8 cellular contexts compared by ENCODE assay signal in genomic region chr19:11382898-11383705, GRCh38. TPM values are rescaled to one million over a fixed set of nuclear protein-coding genes. Genes with fewer than 3 reads are reported as not detected.
A peak's percentile ranks its signal among the peaks of the same experiment; 100 is the strongest.
DNase-seq lines count a peak whose midpoint lies in the region; ATAC-seq and TF ChIP-seq lines count a peak whose summit lies in the region.

No MANE protein-coding gene starts in this region.

- peaks cover 0 to 5% (median 1%) of the 10 kb centered on the region in 9 donors for H3K36me3 ChIP-seq in heart left ventricle

- no peaks in the 10 kb centered on the region for H3K9me3 Mint-ChIP-seq in activated T-helper 1 cell treated with anti-CD3 and anti-CD28 coated beads, Interleukin-12 subunit alpha, Interleukin-12 subunit beta, Interleukin-2, Interleukin-4 antibody, amounts not matched to agents 30 ng/mL and 10 ng/mL and 1 ng/mL, durations not matched to agents 14 hours and 24 hours and 36 hours

- TF ChIP-seq POLR2A in heart left ventricle (IDR thresholded peaks at IDR 0.05) = no peak

- H3K27ac ChIP-seq in heart left ventricle = peak overlapping the region in 2 of 12 donors; percentile 64 to 73

- peaks cover 6% of the 10 kb centered on the region for H3K36me3 Mint-ChIP-seq in activated T-helper 1 cell treated with anti-CD3 and anti-CD28 coated beads, Interleukin-12 subunit alpha, Interleukin-12 subunit beta, Interleukin-2, Interleukin-4 antibody, amounts not matched to agents 30 ng/mL and 10 ng/mL and 1 ng/mL, durations not matched to agents 14 hours and 24 hours and 36 hours (ENCODE audit: low read depth)

- TF ChIP-seq CTCF in heart left ventricle (IDR thresholded peaks at IDR 0.05) = peak; percentile 36 to 72 (median 58)

- H3K4me1 Mint-ChIP-seq in activated T-helper 1 cell treated with anti-CD3 and anti-CD28 coated beads, Interleukin-12 subunit alpha, Interleukin-12 subunit beta, Interleukin-2, Interleukin-4 antibody, amounts not matched to agents 30 ng/mL and 10 ng/mL and 1 ng/mL, durations not matched to agents 14 hours and 24 hours and 36 hours (ENCODE audit: low read depth) = peaks cover 19% of the 10 kb centered on the region

- peaks cover 0 to 61% (median 29%) of the 10 kb centered on the region in 12 donors for H3K4me1 ChIP-seq in heart left ventricle

- 1 to 4% (median 3%) methylated on average over 29 to 65 of the region's 65 CpGs for WGBS in heart left ventricle, 4 donors

- peaks cover 22% of the 10 kb centered on the region for H3K27me3 Mint-ChIP-seq in activated T-helper 1 cell treated with anti-CD3 and anti-CD28 coated beads, Interleukin-12 subunit alpha, Interleukin-12 subunit beta, Interleukin-2, Interleukin-4 antibody, amounts not matched to agents 30 ng/mL and 10 ng/mL and 1 ng/mL, durations not matched to agents 14 hours and 24 hours and 36 hours (ENCODE audit: insufficient read depth)

- peak overlapping the region; percentile 74 for H3K27ac Mint-ChIP-seq in activated T-helper 1 cell treated with anti-CD3 and anti-CD28 coated beads, Interleukin-12 subunit alpha, Interleukin-12 subunit beta, Interleukin-2, Interleukin-4 antibody, amounts not matched to agents 30 ng/mL and 10 ng/mL and 1 ng/mL, durations not matched to agents 14 hours and 24 hours and 36 hours

- DNase-seq in stimulated activated naive CD4-positive, alpha-beta T cell (lab: John Stamatoyannopoulos, UW) = peak in 4 of 6 experiments; percentile 14 to 32 (median 27)
- no peak for DNase-seq in stimulated activated naive CD4-positive, alpha-beta T cell treated with Interleukin-2 at 50 U/mL for 16 hours (lab: John Stamatoyannopoulos, UW)
- peak; percentile 10 for DNase-seq in NCI-H82 treated with DMSO at 0.1 percent for 48 hours (lab: John Stamatoyannopoulos, UW; ENCODE audit: unreplicated experiment)
- DNase-seq in activated T-helper 1 cell treated with anti-CD3 and anti-CD28 coated beads, Interleukin-12 subunit alpha, Interleukin-12 subunit beta, Interleukin-2, Interleukin-4 antibody, amounts not matched to agents 30 ng/mL and 10 ng/mL and 1 ng/mL, durations not matched to agents 14 hours and 24 hours and 36 hours (ENCODE audit: low spot score) = no peak
- peak; percentile 30 to 83 (median 59) for DNase-seq in heart left ventricle
- peak; percentile 48 for DNase-seq in retina
- DNase-seq in effector CD4-positive, alpha-beta T cell = no peak

- H3K4me3 Mint-ChIP-seq in activated T-helper 1 cell treated with anti-CD3 and anti-CD28 coated beads, Interleukin-12 subunit alpha, Interleukin-12 subunit beta, Interleukin-2, Interleukin-4 antibody, amounts not matched to agents 30 ng/mL and 10 ng/mL and 1 ng/mL, durations not matched to agents 14 hours and 24 hours and 36 hours = peak overlapping the region; percentile 80

- H3K27me3 ChIP-seq in heart left ventricle = peaks cover 0 to 16% (median 3%) of the 10 kb centered on the region in 9 donors

- intact Hi-C loops in activated T-helper 1 cell treated with anti-CD3 and anti-CD28 coated beads, Interleukin-12 subunit alpha, Interleukin-12 subunit beta, Interleukin-2, Interleukin-4 antibody, amounts not matched to agents 30 ng/mL and 10 ng/mL and 1 ng/mL, durations not matched to agents 14 hours and 24 hours and 36 hours (cut with micrococcal nuclease) = loop anchor here (2.0 kb wide), 1 partner anchor 186 kb away; the partner anchor contains the start of gene KANK2
- intact Hi-C loops in heart left ventricle (cut with DNase I) = loop anchor here in 6 of 10 donors (5.0 to 10.0 kb wide), 11 partner anchors 34 to 204 kb away; partner anchors contain the start of genes ELAVL3 (in 2 of the 6), ODAD3 (in 2 of the 6), PRKCSH (in 2 of the 6) and CCDC159 (in 1 of the 6)

- H3K4me3 ChIP-seq in heart left ventricle = peak overlapping the region; percentile 33 to 62 (median 54)

- H3K9me3 ChIP-seq in heart left ventricle = no peaks in the 10 kb centered on the region

- ATAC-seq in heart left ventricle = no peak
- no peak for ATAC-seq in GM19455 (IDR thresholded peaks at IDR 0.05; ENCODE audit: unreplicated experiment)

RNA-seq across cellular contexts. Expression of gene EPOR, which starts 1.0 kb away (rescaled TPM):
- total RNA-seq in activated T-helper 1 cell treated with anti-CD3 and anti-CD28 coated beads, Interleukin-12 subunit alpha, Interleukin-12 subunit beta, Interleukin-2, Interleukin-4 antibody, amounts not matched to agents 30 ng/mL and 10 ng/mL and 1 ng/mL, durations not matched to agents 14 hours and 24 hours and 36 hours = 7.3 and 7.9 TPM in 2 replicates
- 1 to 10 TPM; 4.6 to 7.8 (median 5.7) TPM for total RNA-seq in heart left ventricle
- polyA plus RNA-seq in heart left ventricle = 1 to 10 TPM; 6.1 TPM

RNA-seq across cellular contexts. Expression of gene SWSAP1, which starts 8.6 kb away (rescaled TPM):
- 3.2 and 3.9 TPM in 2 replicates for total RNA-seq in activated T-helper 1 cell treated with anti-CD3 and anti-CD28 coated beads, Interleukin-12 subunit alpha, Interleukin-12 subunit beta, Interleukin-2, Interleukin-4 antibody, amounts not matched to agents 30 ng/mL and 10 ng/mL and 1 ng/mL, durations not matched to agents 14 hours and 24 hours and 36 hours
- total RNA-seq in heart left ventricle = 1 to 10 TPM in 7 of 9 donors, under 1 TPM in 2; 0.67 to 1.9 (median 1.5) TPM
- 1 to 10 TPM; 1.9 to 2.1 TPM for polyA plus RNA-seq in heart left ventricle

RNA-seq across cellular contexts. Expression of gene PLPPR2, which starts 27.9 kb away (rescaled TPM):
- 2.0 TPM in 2 replicates for total RNA-seq in activated T-helper 1 cell treated with anti-CD3 and anti-CD28 coated beads, Interleukin-12 subunit alpha, Interleukin-12 subunit beta, Interleukin-2, Interleukin-4 antibody, amounts not matched to agents 30 ng/mL and 10 ng/mL and 1 ng/mL, durations not matched to agents 14 hours and 24 hours and 36 hours
- 10 to 100 TPM in 6 of 9 donors, 1 to 10 TPM in 3; 4.5 to 24.8 (median 12.5) TPM for total RNA-seq in heart left ventricle
- polyA plus RNA-seq in heart left ventricle = 10 to 100 TPM in 1 of 2 donors, 1 to 10 TPM in 1; 8.0 to 10.5 TPM

RNA-seq across cellular contexts. Expression of gene RGL3, which starts 36.0 kb away (rescaled TPM):
- total RNA-seq in activated T-helper 1 cell treated with anti-CD3 and anti-CD28 coated beads, Interleukin-12 subunit alpha, Interleukin-12 subunit beta, Interleukin-2, Interleukin-4 antibody, amounts not matched to agents 30 ng/mL and 10 ng/mL and 1 ng/mL, durations not matched to agents 14 hours and 24 hours and 36 hours = not detected in 2 replicates
- total RNA-seq in heart left ventricle = 1 to 10 TPM; 2.1 to 5.0 (median 4.0) TPM
- polyA plus RNA-seq in heart left ventricle = 10 to 100 TPM in 1 of 2 donors, 1 to 10 TPM in 1; 2.2 to 11.3 TPM

RNA-seq across cellular contexts. Expression of gene CCDC159, which starts 36.8 kb away (rescaled TPM):
- 10.7 and 14.4 TPM in 2 replicates for total RNA-seq in activated T-helper 1 cell treated with anti-CD3 and anti-CD28 coated beads, Interleukin-12 subunit alpha, Interleukin-12 subunit beta, Interleukin-2, Interleukin-4 antibody, amounts not matched to agents 30 ng/mL and 10 ng/mL and 1 ng/mL, durations not matched to agents 14 hours and 24 hours and 36 hours
- total RNA-seq in heart left ventricle = 10 to 100 TPM; 13.6 to 26.2 (median 21.9) TPM
- polyA plus RNA-seq in heart left ventricle = 10 to 100 TPM; 11.5 to 34.9 TPM

Comparison
In these comparisons a context has a peak if more than half of its experiments do, and no peak if none do; other contexts are left out.
1. DNase-seq: peak in stimulated activated naive CD4-positive, alpha-beta T cell (4 of 6), NCI-H82 treated with DMSO at 0.1 percent for 48 hours (single experiment), heart left ventricle (5 of 5) and retina (single experiment); none in stimulated activated naive CD4-positive, alpha-beta T cell treated with Interleukin-2 at 50 U/mL for 16 hours (single experiment), activated T-helper 1 cell treated with anti-CD3 and anti-CD28 coated beads, Interleukin-12 subunit alpha, Interleukin-12 subunit beta, Interleukin-2, Interleukin-4 antibody, amounts not matched to agents 30 ng/mL and 10 ng/mL and 1 ng/mL, durations not matched to agents 14 hours and 24 hours and 36 hours (single experiment) and effector CD4-positive, alpha-beta T cell (single experiment).